8 cellular contexts compared by ENCODE assay signal in the genomic region with DNA sequence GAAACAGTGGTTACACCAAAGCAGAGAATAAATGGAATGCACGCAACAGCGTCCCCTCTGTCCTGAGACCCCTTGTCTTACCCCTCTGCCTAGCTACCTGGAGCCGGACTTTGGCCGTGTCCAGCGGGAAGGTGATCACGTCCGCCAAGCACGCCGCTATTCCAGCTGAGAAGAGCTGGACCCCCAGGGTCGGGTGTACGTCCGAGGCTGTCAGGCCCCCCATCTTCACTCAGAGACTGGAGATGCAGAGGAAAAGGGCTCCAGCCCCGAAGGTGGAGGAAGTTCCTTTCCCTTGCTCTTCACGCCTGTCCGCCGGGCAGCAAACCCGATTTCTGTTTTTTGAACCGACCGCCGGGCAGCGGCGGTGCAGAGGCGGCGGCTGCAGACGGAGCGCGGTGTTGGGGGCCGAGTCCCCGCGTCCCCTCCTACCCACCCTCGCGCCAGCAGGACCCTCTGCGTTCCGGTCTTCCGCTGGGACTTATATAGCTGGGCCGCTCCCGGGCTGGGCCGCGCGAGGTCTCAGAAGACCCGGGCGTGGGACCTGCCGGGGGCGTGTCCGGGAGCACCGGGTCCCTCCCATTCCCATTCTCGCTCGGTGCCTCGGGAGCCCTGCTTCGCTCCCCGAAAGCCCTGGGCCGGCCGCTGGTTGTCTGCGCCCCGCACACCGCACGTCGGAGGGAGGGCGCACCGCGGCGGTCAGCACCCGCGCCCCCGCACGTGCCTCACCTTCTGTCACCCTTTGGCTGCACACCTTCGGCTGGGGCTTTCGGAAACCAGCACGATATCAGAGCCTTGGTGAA. TPM values are rescaled to one million over a fixed set of nuclear protein-coding genes. Genes with fewer than 3 reads are reported as not detected.
DNase-seq lines count a peak whose midpoint lies in the region; ATAC-seq, FAIRE-seq and TF ChIP-seq lines count a peak whose summit lies in the region.

UCP1 (minus strand) TSS at position 455 of the 800 bp plus-strand sequence; CDS start at position 223, 232 bp downstream.

- TF ChIP-seq POLR2A in testis (IDR thresholded peaks at IDR 0.05) = no peak

- H3K4me3 ChIP-seq in bronchial epithelial cell (ENCODE audit: low read depth, low read length) (peak within 1 kb of the TSS; percentile 37), testis (peak within 1 kb of the TSS; percentile 27 to 47)

- H3K27ac ChIP-seq in testis = no peak within 1 kb of the TSS

- peak within 1 kb of the TSS; percentile 66 for H3K4me3 Mint-ChIP-seq in activated T-cell treated with anti-CD3 and anti-CD28 coated beads, Interleukin-2, amount 50 U/mL, for 4 hours

- no peak for TF ChIP-seq CTCF in bronchial epithelial cell (IDR thresholded peaks at IDR 0.05; ENCODE audit: insufficient read depth, low read length, severe bottlenecking)
- TF ChIP-seq CTCF in testis (IDR thresholded peaks at IDR 0.05) = no peak

- H3K36me3 ChIP-seq in bronchial epithelial cell (ENCODE audit: control insufficient read depth, insufficient read depth, low read length) (no peaks in the 10 kb centered on the region), testis (ENCODE audit: low read depth, missing control alignments) (no peaks in the 10 kb centered on the region)

- no peaks in the 10 kb centered on the region for H3K36me3 Mint-ChIP-seq in activated T-cell treated with anti-CD3 and anti-CD28 coated beads, Interleukin-2, amount 50 U/mL, for 4 hours (ENCODE audit: insufficient read depth)

- H3K27me3 Mint-ChIP-seq in activated T-cell treated with anti-CD3 and anti-CD28 coated beads, Interleukin-2, amount 50 U/mL, for 4 hours (ENCODE audit: low read depth) = peaks cover 60% of the 10 kb centered on the region

- WGBS in testis, 2 donors = 1 to 5% methylated on average over 17 to 46 of the region's 69 CpGs

- no peaks in the 10 kb centered on the region for H3K9me3 ChIP-seq in testis

- peaks cover 5% of the 10 kb centered on the region for H3K9me3 Mint-ChIP-seq in activated T-cell treated with anti-CD3 and anti-CD28 coated beads, Interleukin-2, amount 50 U/mL, for 4 hours

- peaks cover 19% of the 10 kb centered on the region for H3K4me1 Mint-ChIP-seq in activated T-cell treated with anti-CD3 and anti-CD28 coated beads, Interleukin-2, amount 50 U/mL, for 4 hours (ENCODE audit: low read depth)

- H3K27me3 ChIP-seq in bronchial epithelial cell (ENCODE audit: control insufficient read depth, insufficient read depth, low read length) (peaks cover 35% of the 10 kb centered on the region), testis (no peaks in the 10 kb centered on the region)

- DNase-seq in activated T-cell treated with anti-CD3 and anti-CD28 coated beads, Interleukin-2, amount 50 U/mL, for 4 hours = no peak
- DNase-seq in activated T-cell treated with anti-CD3 and anti-CD28 coated beads, Interleukin-2, amount 50 U/mL, for 1 hour = no peak
- DNase-seq in bronchial epithelial cell (ENCODE audit: low read depth) = no peak
- DNase-seq in left kidney (ENCODE audit: low read depth, low spot score) = peak; percentile 76
- peak; percentile 25 for DNase-seq in testis
- DNase-seq in NCI-H524 (lab: John Stamatoyannopoulos, UW) = no peak

- no peaks in the 10 kb centered on the region for H3K4me1 ChIP-seq in testis

- peak; percentile 50 to 54 for ATAC-seq in activated T-cell treated with anti-CD3 and anti-CD28 coated beads, Interleukin-2, amount 50 U/mL, for 4 hours
- ATAC-seq in GM18517 (IDR thresholded peaks at IDR 0.05; ENCODE audit: unreplicated experiment) (no peak), GM21786 (IDR thresholded peaks at IDR 0.05; ENCODE audit: unreplicated experiment) (no peak)

- intact Hi-C loops in testis (cut with DNase I; ENCODE audit: low total_unique reads) = no loop called here

- no peak for FAIRE-seq in bronchial epithelial cell (lab: Jason Lieb, UNC)

RNA-seq across cellular contexts. Expression of gene UCP1, which starts in this region (rescaled TPM):
- total RNA-seq in activated T-cell treated with anti-CD3 and anti-CD28 coated beads, Interleukin-2, amount 50 U/mL, for 4 hours = not detected
- total RNA-seq in bronchial epithelial cell (under 0.01 TPM in 1 of 2 replicates, not detected in the other), testis (under 1 TPM in 1 of 2 donors, not detected in 1; 0.79 TPM)
- polyA plus RNA-seq in testis (ENCODE audit: insufficient read depth, low read depth, low replicate concordance) = not detected

Comparison
In these comparisons a context has a peak if more than half of its experiments do, and no peak if none do; other contexts are left out.
1. Peak in ATAC-seq in activated T-cell treated with anti-CD3 and anti-CD28 coated beads, Interleukin-2, amount 50 U/mL, for 4 hours; RNA of the gene not detected or under 1 TPM.
2. Peak in DNase-seq and H3K4me3 ChIP-seq in testis; RNA of the gene not detected or under 1 TPM.